In the genomic region with DNA sequence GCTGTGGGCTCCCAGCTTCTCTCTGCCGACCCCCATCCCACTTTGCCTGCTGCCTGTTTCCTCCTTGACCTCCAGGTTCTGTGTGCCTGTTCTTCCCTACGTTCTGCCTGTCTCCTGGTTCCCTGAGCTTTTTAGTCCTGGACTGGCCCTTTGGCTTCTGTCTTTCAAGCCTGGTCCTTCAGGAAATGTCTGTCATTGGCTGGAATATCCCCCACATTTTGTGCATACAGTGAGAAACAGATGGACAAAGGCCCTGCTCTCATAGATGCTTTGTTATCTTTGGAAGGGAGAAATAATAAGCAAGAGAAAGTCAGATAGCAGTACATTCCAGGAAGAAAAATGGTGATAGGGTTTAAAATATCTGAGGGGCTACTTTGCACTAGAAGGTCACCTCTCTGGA, we compare ENCODE assay signal across 1 cellular context.
TF ChIP-seq lines count a peak whose summit lies in the region.

No MANE protein-coding gene starts in this region.

TF ChIP-seq in GM12878, 131 proteins besides CTCF, POLR2A, EP300 and RAD21:
- TF ChIP-seq PAX8 (IDR thresholded peaks at IDR 0.05) (no peak), IRF5 (IDR thresholded peaks at IDR 0.05; ENCODE audit: borderline replicate concordance) (no peak), ZNF217 (IDR thresholded peaks at IDR 0.05) (no peak), ZBED1 (IDR thresholded peaks at IDR 0.05; ENCODE audit: borderline replicate concordance) (no peak), CHD1 (IDR thresholded peaks at IDR 0.05; ENCODE audit: low read depth, low read length) (no peak)
- TF ChIP-seq, protein P1, sequence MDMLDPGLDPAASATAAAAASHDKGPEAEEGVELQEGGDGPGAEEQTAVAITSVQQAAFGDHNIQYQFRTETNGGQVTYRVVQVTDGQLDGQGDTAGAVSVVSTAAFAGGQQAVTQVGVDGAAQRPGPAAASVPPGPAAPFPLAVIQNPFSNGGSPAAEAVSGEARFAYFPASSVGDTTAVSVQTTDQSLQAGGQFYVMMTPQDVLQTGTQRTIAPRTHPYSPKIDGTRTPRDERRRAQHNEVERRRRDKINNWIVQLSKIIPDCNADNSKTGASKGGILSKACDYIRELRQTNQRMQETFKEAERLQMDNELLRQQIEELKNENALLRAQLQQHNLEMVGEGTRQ (IDR thresholded peaks at IDR 0.05; ENCODE audit: borderline replicate concordance, low read depth, low read length) = no peak
